Comparison of ENCODE assay signal across 8 cellular contexts in the genomic region with DNA sequence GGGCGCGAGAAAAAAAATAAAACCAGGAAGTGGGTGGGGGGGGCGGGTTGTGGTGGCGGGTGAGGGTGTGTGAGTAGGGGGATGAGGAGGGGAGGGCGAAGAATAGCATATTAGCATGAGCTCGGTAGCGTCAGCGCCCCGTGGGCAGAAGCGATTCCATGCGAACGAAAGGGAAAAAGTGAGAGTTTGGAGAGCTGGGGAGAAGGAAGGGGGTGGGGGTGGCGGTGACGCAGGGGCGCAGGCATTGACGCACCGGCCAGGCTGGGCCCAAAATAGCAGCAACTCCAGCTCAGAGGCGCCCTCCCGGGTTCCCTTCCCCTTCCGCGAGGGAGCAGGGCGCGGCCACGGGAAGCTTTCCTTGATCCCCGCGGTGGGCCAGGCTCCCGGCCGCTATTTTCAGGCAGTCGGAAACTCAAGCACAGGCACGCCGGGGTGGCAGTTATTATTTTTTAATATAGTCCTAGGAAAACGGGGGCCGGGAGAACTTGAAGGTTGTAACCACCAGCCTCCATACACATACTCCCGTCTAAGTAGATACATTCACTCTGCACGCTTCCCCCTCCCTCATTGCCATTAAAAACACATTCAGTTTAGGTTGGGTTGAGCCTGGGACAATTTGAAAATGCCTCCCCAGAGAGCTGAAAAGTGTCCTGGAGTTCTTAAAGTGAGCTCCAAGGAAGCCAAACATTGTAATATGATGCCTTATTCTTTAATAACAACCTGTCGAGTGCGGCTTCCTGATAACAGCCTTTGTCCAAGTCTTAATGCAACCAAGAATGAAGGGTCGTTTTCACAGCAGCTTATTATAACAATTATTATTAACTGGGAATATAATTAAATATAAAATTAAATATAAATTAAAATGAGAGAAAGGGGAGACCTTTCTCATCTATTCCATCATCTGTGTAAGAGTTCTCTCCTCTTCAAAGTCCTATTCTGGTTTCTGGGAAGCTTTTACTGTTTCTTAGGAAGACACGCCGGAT. TPM values are rescaled to one million over a fixed set of nuclear protein-coding genes. Genes with fewer than 3 reads are reported as not detected.
DNase-seq lines count a peak whose midpoint lies in the region; ATAC-seq and TF ChIP-seq lines count a peak whose summit lies in the region.

No MANE protein-coding gene starts in this region.

- intact Hi-C loops in testis (cut with DNase I; ENCODE audit: low total_unique reads), result no loop called here

- H3K79me2 ChIP-seq in Karpas-422 (ENCODE audit: low read length), result no peaks in the 10 kb centered on the region

- H3K27ac ChIP-seq in Karpas-422 (ENCODE audit: low read length) (no peak overlapping the region), SK-N-MC (peak overlapping the region; percentile 88), testis (peak overlapping the region; percentile 91 to 98)

- H3K36me3 ChIP-seq in Karpas-422 (ENCODE audit: insufficient read depth, low read length), result no peaks in the 10 kb centered on the region
- no peaks in the 10 kb centered on the region for H3K36me3 ChIP-seq in SK-N-MC (ENCODE audit: insufficient read depth, low read length)
- H3K36me3 ChIP-seq in testis (ENCODE audit: low read depth, missing control alignments), result no peaks in the 10 kb centered on the region

- H3K9ac ChIP-seq in Karpas-422 (ENCODE audit: low read length) (peak overlapping the region; percentile 62), SK-N-MC (ENCODE audit: insufficient read length) (peak overlapping the region; percentile 80)

- H3K9me3 Mint-ChIP-seq in activated naive CD4-positive, alpha-beta T cell treated with anti-CD3 and anti-CD28 coated beads, Interleukin-2, amount 50 U/mL, for 72 hours, result no peaks in the 10 kb centered on the region

- TF ChIP-seq CTCF in omental fat pad (IDR thresholded peaks at IDR 0.05), result no peak
- no peak for TF ChIP-seq CTCF in testis (IDR thresholded peaks at IDR 0.05)

- H3K27ac Mint-ChIP-seq in activated naive CD4-positive, alpha-beta T cell treated with anti-CD3 and anti-CD28 coated beads, Interleukin-2, amount 50 U/mL, for 72 hours, result peak overlapping the region; percentile 97

- peak; percentile 20 for TF ChIP-seq POLR2A in testis (IDR thresholded peaks at IDR 0.05)

- H3K9me3 ChIP-seq in Karpas-422 (ENCODE audit: low read length) (no peaks in the 10 kb centered on the region), SK-N-MC (ENCODE audit: low read depth, low read length) (no peaks in the 10 kb centered on the region), testis (no peaks in the 10 kb centered on the region)

- 1% methylated on average over 37 to 40 of the region's 40 CpGs for WGBS in testis, 2 donors

- ATAC-seq in GM21529 (IDR thresholded peaks at IDR 0.05; ENCODE audit: unreplicated experiment) (peak; percentile 30), omental fat pad (ENCODE audit: low FRiP score) (peak; percentile 83)
- ATAC-seq in activated naive CD4-positive, alpha-beta T cell treated with anti-CD3 and anti-CD28 coated beads, Interleukin-2, amount 50 U/mL, for 72 hours, result peak; percentile 44 to 51

- no peaks in the 10 kb centered on the region for H4K20me1 ChIP-seq in Karpas-422 (ENCODE audit: insufficient read depth, low read depth, low read length)

- peaks cover 16% of the 10 kb centered on the region for H3K4me1 ChIP-seq in Karpas-422 (ENCODE audit: low read length)
- peaks cover 2% of the 10 kb centered on the region for H3K4me1 ChIP-seq in testis

- peak overlapping the region; percentile 78 for H3K4me2 ChIP-seq in Karpas-422 (ENCODE audit: low read depth, low read length, poor library complexity, severe bottlenecking)

- H3K9me2 ChIP-seq in Karpas-422 (replicated peaks; ENCODE audit: insufficient read depth, low read length), result no peaks in the 10 kb centered on the region

- H3K27me3 ChIP-seq in Karpas-422 (ENCODE audit: low read length), result no peaks in the 10 kb centered on the region
- no peaks in the 10 kb centered on the region for H3K27me3 ChIP-seq in testis

- H2AFZ ChIP-seq in Karpas-422 (ENCODE audit: low read length), result peak overlapping the region; percentile 54; the same call in 1 of the 2 replicates

- H3K36me3 Mint-ChIP-seq in activated naive CD4-positive, alpha-beta T cell treated with anti-CD3 and anti-CD28 coated beads, Interleukin-2, amount 50 U/mL, for 72 hours, result peaks cover 12 to 28% of the 10 kb centered on the region in 2 donors

- DNase-seq in COR-L47 (lab: John Stamatoyannopoulos, UW) (peak; percentile 79), Karpas-422 (no peak), SK-N-MC (ENCODE audit: low read depth, low spot score) (no peak), globus pallidus (ENCODE audit: low spot score) (peak; percentile 90), omental fat pad (ENCODE audit: low spot score) (peak; percentile 67), testis (peak; percentile 91)
- DNase-seq in activated naive CD4-positive, alpha-beta T cell treated with anti-CD3 and anti-CD28 coated beads, Interleukin-2, amount 50 U/mL, for 72 hours (ENCODE audit: low spot score in 2 of 2), result peak; percentile 69 to 91

- H3K4me3 ChIP-seq in Karpas-422 (ENCODE audit: low read length) (peak overlapping the region; percentile 66), SK-N-MC (peak overlapping the region; percentile 97), testis (peak overlapping the region; percentile 69 to 76)

RNA-seq across cellular contexts. Expression of gene NR4A2, which starts 2.3 kb away (rescaled TPM):
- 0.40 TPM in 1 of 2 replicates, not detected in the other for total RNA-seq in Karpas-422 (2014; rRNA removed; shearing (Covaris generic); ENCODE audit: low replicate concordance)
- total RNA-seq in activated naive CD4-positive, alpha-beta T cell treated with anti-CD3 and anti-CD28 coated beads, Interleukin-2, amount 50 U/mL, for 72 hours, result 100 to 1,000 TPM in 1 of 2 donors, 1 to 10 TPM in 1; 9.7 to 134 TPM
- 100 to 1,000 TPM in 1 of 4 donors, 10 to 100 TPM in 2, 1 to 10 TPM in 1; 6.0 to 178 (median 13.6) TPM for total RNA-seq in omental fat pad
- 1 to 10 TPM; 3.2 to 3.9 TPM for total RNA-seq in testis
- polyA plus RNA-seq in testis (ENCODE audit: insufficient read depth, low read depth, low replicate concordance), result 9.5 TPM

Comparison
In these comparisons a context has a peak if more than half of its experiments do, and no peak if none do; other contexts are left out.
1. DNase-seq: peak in COR-L47 (single experiment), activated naive CD4-positive, alpha-beta T cell treated with anti-CD3 and anti-CD28 coated beads, Interleukin-2, amount 50 U/mL, for 72 hours (2 of 2), globus pallidus (single experiment), omental fat pad (single experiment) and testis (single experiment); none in Karpas-422 (single experiment) and SK-N-MC (single experiment).
2. ATAC-seq: peak in every context shown above with its lines; median percentile 83 in omental fat pad; 48 in activated naive CD4-positive, alpha-beta T cell treated with anti-CD3 and anti-CD28 coated beads, Interleukin-2, amount 50 U/mL, for 72 hours; 30 in GM21529.
3. Peak in every context shown above with its lines, with median percentiles within 50 percentile points of each other: H3K4me3 ChIP-seq.